ENCODE assay signal across 9 cellular contexts in the genomic region with DNA sequence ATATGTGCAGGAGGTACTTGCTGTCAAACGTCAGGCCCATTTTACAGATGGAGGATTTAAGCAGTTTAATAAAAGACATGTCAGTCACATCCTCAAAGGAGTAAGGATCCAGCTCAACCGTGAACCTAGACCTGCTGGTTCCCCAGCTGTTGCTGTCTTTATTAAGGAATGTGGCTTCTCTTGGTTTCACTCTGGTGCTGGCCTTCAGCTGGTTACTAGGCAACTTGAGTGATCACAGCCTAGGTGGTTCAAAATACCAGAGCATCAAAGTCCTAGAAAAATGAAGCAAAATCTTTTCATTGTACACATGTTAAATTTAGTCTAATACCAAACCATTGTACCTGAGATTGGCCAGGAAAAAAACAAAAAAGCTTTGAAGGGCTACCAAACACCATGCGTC.
A peak's percentile ranks its signal among the peaks of the same experiment; 100 is the strongest.
DNase-seq lines count a peak whose midpoint lies in the region; ATAC-seq and TF ChIP-seq lines count a peak whose summit lies in the region.
"Had no signal": no experiment of that assay in that cellular context is flagged by ENCODE, and none has a peak within 500 bp of the region (broad histone marks: within the 10 kb centered on the region; RNA-seq: fewer than 3 reads in every experiment).

No MANE protein-coding gene starts in this region.

- H3K27me3 ChIP-seq in BLaER1: peaks cover 56% of the 10 kb centered on the region
- H3K27me3 ChIP-seq in Loucy (ENCODE audit: insufficient read depth, low read length, poor library complexity, severe bottlenecking): no peaks in the 10 kb centered on the region

- H3K27ac ChIP-seq in BLaER1: peak overlapping the region; percentile 65

- H3K9me3 ChIP-seq in BLaER1 (no peaks in the 10 kb centered on the region), Loucy (ENCODE audit: insufficient read depth, low read depth, low read length) (no peaks in the 10 kb centered on the region)

- H3K36me3 ChIP-seq in BLaER1 (no peaks in the 10 kb centered on the region), Loucy (ENCODE audit: insufficient read depth, low read length) (no peaks in the 10 kb centered on the region)

- H3K4me3 ChIP-seq in BLaER1 (peak overlapping the region; percentile 57), Loucy (ENCODE audit: low read length, poor library complexity, severe bottlenecking) (peak overlapping the region; percentile 70)

- no peaks in the 10 kb centered on the region for H3F3A ChIP-seq in Loucy (ENCODE audit: low read depth)

- POLR2A ChIA-PET in HEK293T (lab: Yijun Ruan, JAX): no interaction called here

- no peak for TF ChIP-seq CTCF in Loucy (conservative IDR thresholded peaks at IDR 0.05; ENCODE audit: low read length)
- TF ChIP-seq CTCF in GM20000 (IDR thresholded peaks at IDR 0.05; ENCODE audit: extremely low read depth, missing control alignments): no peak
- TF ChIP-seq CTCF in GM13976 (IDR thresholded peaks at IDR 0.05; ENCODE audit: borderline replicate concordance, control extremely low read depth, extremely low read depth, insufficient read depth, missing control alignments): no peak

- in situ Hi-C loops in GM13976 (cut with MboI; ENCODE audit: low sequenced_read_pairs, unreplicated experiment): no loop called here

- peak overlapping the region; percentile 92 for H2AFZ ChIP-seq in Loucy (ENCODE audit: low read length)

- H3K79me2 ChIP-seq in Loucy (ENCODE audit: insufficient read depth, low read length): no peaks in the 10 kb centered on the region

- DNase-seq in iris pigment epithelial cell (ENCODE audit: low read depth) (peak; percentile 2), GM20000 (ENCODE audit: low spot score) (no peak), GM13976 (ENCODE audit: low spot score) (no peak), HEK293T (ENCODE audit: extremely low spot score) (no peak)
- DNase-seq: NCI-H1436 had no signal

- H3K9me2 ChIP-seq in Loucy (replicated peaks; ENCODE audit: low read depth, low read length): no peaks in the 10 kb centered on the region

- H3K4me1 ChIP-seq in BLaER1: peaks cover 15% of the 10 kb centered on the region
- peaks cover 3% of the 10 kb centered on the region for H3K4me1 ChIP-seq in Loucy (ENCODE audit: insufficient read depth, low read length, poor library complexity, severe bottlenecking)

- H4K20me1 ChIP-seq in BLaER1 (no peaks in the 10 kb centered on the region; the same call in 1 of the 2 replicates), Loucy (ENCODE audit: insufficient read depth, low read length, poor library complexity, severe bottlenecking) (no peaks in the 10 kb centered on the region)

- no peak overlapping the region for H3K9ac ChIP-seq in BLaER1
- peak overlapping the region; percentile 62 for H3K9ac ChIP-seq in Loucy (ENCODE audit: low read depth, low read length, poor library complexity, severe bottlenecking)

- H3K4me2 ChIP-seq in BLaER1 (peak overlapping the region; percentile 62), Loucy (ENCODE audit: low read depth, low read length, poor library complexity, severe bottlenecking) (peak overlapping the region; percentile 80)

- CTCF ChIA-PET in HEK293T (lab: Yijun Ruan, JAX): no interaction called here

- ATAC-seq in GM19324 (IDR thresholded peaks at IDR 0.05; ENCODE audit: low FRiP score, unreplicated experiment): peak; percentile 40
- no peak for ATAC-seq in GM18870 (IDR thresholded peaks at IDR 0.05; ENCODE audit: unreplicated experiment)

TF ChIP-seq in HEK293T, 16 proteins besides CTCF, POLR2A, EP300 and RAD21:
- TF ChIP-seq FOXM1 (IDR thresholded peaks at IDR 0.05; ENCODE audit: borderline replicate concordance) (no peak), LEF1 (IDR thresholded peaks at IDR 0.05; ENCODE audit: borderline replicate concordance) (no peak), L3MBTL2 (conservative IDR thresholded peaks at IDR 0.05) (no peak), FOXA1 (IDR thresholded peaks at IDR 0.05) (no peak), TARDBP (IDR thresholded peaks at IDR 0.05) (no peak), ZNF384 (IDR thresholded peaks at IDR 0.05) (no peak), SP1 (IDR thresholded peaks at IDR 0.05) (no peak), SUZ12 (IDR thresholded peaks at IDR 0.05) (no peak), FOXK2 (IDR thresholded peaks at IDR 0.05) (no peak), CTBP1 (IDR thresholded peaks at IDR 0.05; ENCODE audit: borderline replicate concordance) (no peak), ARNT (IDR thresholded peaks at IDR 0.05) (no peak), NFRKB (IDR thresholded peaks at IDR 0.05) (no peak), BHLHE40 (IDR thresholded peaks at IDR 0.05; ENCODE audit: borderline replicate concordance) (no peak), HDGF (IDR thresholded peaks at IDR 0.05; ENCODE audit: borderline replicate concordance) (no peak), ELF4 (IDR thresholded peaks at IDR 0.05) (no peak)
- TF ChIP-seq, protein P1, sequence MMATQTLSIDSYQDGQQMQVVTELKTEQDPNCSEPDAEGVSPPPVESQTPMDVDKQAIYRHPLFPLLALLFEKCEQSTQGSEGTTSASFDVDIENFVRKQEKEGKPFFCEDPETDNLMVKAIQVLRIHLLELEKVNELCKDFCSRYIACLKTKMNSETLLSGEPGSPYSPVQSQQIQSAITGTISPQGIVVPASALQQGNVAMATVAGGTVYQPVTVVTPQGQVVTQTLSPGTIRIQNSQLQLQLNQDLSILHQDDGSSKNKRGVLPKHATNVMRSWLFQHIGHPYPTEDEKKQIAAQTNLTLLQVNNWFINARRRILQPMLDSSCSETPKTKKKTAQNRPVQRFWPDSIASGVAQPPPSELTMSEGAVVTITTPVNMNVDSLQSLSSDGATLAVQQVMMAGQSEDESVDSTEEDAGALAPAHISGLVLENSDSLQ (IDR thresholded peaks at IDR 0.05): no peak
